ENCODE assay signal across 27 cellular contexts in the genomic region with DNA sequence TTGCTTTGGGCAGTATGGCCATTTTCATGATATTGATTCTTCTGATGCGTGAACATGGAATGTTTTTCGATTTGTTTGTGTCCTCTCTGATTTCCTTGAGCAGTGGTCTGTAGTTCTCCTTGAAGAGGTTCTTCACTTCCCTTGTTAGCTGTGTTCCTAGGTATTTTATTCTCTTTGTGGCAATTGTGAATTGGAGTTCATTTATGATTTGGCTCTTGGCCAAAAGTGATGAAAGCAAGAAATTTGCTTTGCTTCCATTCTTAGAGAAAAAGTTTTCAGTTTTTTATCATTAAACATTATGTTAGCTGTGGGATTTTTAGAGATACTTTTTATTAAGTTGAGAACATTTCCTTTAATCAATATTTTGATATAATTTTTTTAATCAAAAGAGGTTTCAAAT.
DNase-seq lines count a peak whose midpoint lies in the region; ATAC-seq, FAIRE-seq and TF ChIP-seq lines count a peak whose summit lies in the region.
"Had no signal": no experiment of that assay in that cellular context is flagged by ENCODE, and none has a peak within 500 bp of the region (broad histone marks: within the 10 kb centered on the region; RNA-seq: fewer than 3 reads in every experiment).

No MANE protein-coding gene starts in this region.

- 79 to 95% (median 83%) methylated on average over 2 of the region's 2 CpGs for WGBS in small intestine, 3 donors

- DNase-seq in CD8-positive, alpha-beta T cell: no peak
- DNase-seq in RCC 7860 (ENCODE audit: low spot score) (no peak), small intestine (no peak), GM19240 (ENCODE audit: insufficient read length, low spot score) (no peak), posterior cingulate gyrus (no peak), NCI-H446 treated with DMSO at 0.1 percent for 48 hours (lab: John Stamatoyannopoulos, UW) (no peak)
- DNase-seq: 8988T; ACHN; BE2C; C1 segment of cervical spinal cord; CD4-positive, CD25-positive, alpha-beta regulatory T cell; CD8-positive, alpha-beta memory T cell; COR-L47; DMS 273 treated with DMSO at 0.1 percent for 48 hours; DMS153; DMS53; DMS79; DND-41; EL; GDM1 had no signal

- H3K9me3 Mint-ChIP-seq in CD8-positive, alpha-beta T cell: peaks cover 25% of the 10 kb centered on the region

- H3K27me3 Mint-ChIP-seq in CD8-positive, alpha-beta T cell (ENCODE audit: low read depth): no peaks in the 10 kb centered on the region
- H3K27me3 Mint-ChIP-seq: CD4-positive, CD25-positive, alpha-beta regulatory T cell; CD8-positive, alpha-beta memory T cell had no signal

- H3K27ac ChIP-seq in CD8-positive, alpha-beta T cell (ENCODE audit: low read depth, low read length): no peak overlapping the region
- H3K27ac ChIP-seq in small intestine (ENCODE audit: low read depth in 1 of 2, low read length in 1 of 2): no peak overlapping the region
- H3K27ac ChIP-seq: BLaER1 had no signal

- H3K4me3 Mint-ChIP-seq in CD8-positive, alpha-beta T cell: no peak overlapping the region
- H3K4me3 Mint-ChIP-seq: CD14-positive monocyte; CD4-positive, CD25-positive, alpha-beta regulatory T cell; CD8-positive, alpha-beta memory T cell had no signal

- TF ChIP-seq CTCF in CD8-positive, alpha-beta T cell (IDR thresholded peaks at IDR 0.05): no peak

- H3K4me1 Mint-ChIP-seq in CD8-positive, alpha-beta T cell (ENCODE audit: low read depth): no peaks in the 10 kb centered on the region
- H3K4me1 Mint-ChIP-seq: CD14-positive monocyte; CD4-positive, CD25-positive, alpha-beta regulatory T cell; CD8-positive, alpha-beta memory T cell had no signal

- CTCF ChIA-PET in CD8-positive, alpha-beta T cell (lab: Charles Lee): no interaction called here

- H3K4me3 ChIP-seq in CD8-positive, alpha-beta T cell (ENCODE audit: low read depth, low read length): no peak overlapping the region
- no peak overlapping the region for H3K4me3 ChIP-seq in small intestine (ENCODE audit: low read depth in 1 of 2, low read length in 2 of 2)
- H3K4me3 ChIP-seq: BLaER1, GM12878 had no signal

- intact Hi-C loops in CD8-positive, alpha-beta T cell (cut with DNase I, micrococcal nuclease): no loop called here
- intact Hi-C loops in posterior cingulate gyrus (cut with DNase I): no loop called here

- no peaks in the 10 kb centered on the region for H3K9me3 ChIP-seq in CD8-positive, alpha-beta T cell (ENCODE audit: low read length)
- no peaks in the 10 kb centered on the region for H3K9me3 ChIP-seq in small intestine (ENCODE audit: control insufficient read depth, low read depth)
- H3K9me3 ChIP-seq: BE2C had no signal

- peak overlapping the region; percentile 25 for H3K27ac Mint-ChIP-seq in CD8-positive, alpha-beta T cell
- H3K27ac Mint-ChIP-seq: CD14-positive monocyte; CD8-positive, alpha-beta memory T cell had no signal

- no peaks in the 10 kb centered on the region for H3K36me3 ChIP-seq in CD8-positive, alpha-beta T cell (ENCODE audit: insufficient read depth, low read length)
- H3K36me3 ChIP-seq in small intestine (ENCODE audit: control insufficient read depth in 2 of 2, insufficient read depth in 2 of 2, low read length in 2 of 2): no peaks in the 10 kb centered on the region
- H3K36me3 ChIP-seq: BE2C, BLaER1 had no signal

- H3K36me3 Mint-ChIP-seq in CD8-positive, alpha-beta T cell: no peaks in the 10 kb centered on the region
- H3K36me3 Mint-ChIP-seq: CD14-positive monocyte; CD4-positive, CD25-positive, alpha-beta regulatory T cell; CD8-positive, alpha-beta memory T cell had no signal

- peak; percentile 14 for FAIRE-seq in RCC 7860 (lab: Jason Lieb, UNC)
- FAIRE-seq in endometrium (lab: Jason Lieb, UNC): peak; percentile 26
- FAIRE-seq in small intestine (lab: Jason Lieb, UNC): peak; percentile 41
- FAIRE-seq: A204.1, GM12878, GM12892, GM18507 had no signal

- H3K27me3 ChIP-seq in CD8-positive, alpha-beta T cell (ENCODE audit: insufficient read depth, low read length): no peaks in the 10 kb centered on the region
- H3K27me3 ChIP-seq in small intestine (ENCODE audit: control insufficient read depth in 2 of 2, insufficient read depth in 2 of 2, low read length in 2 of 2): no peaks in the 10 kb centered on the region
- H3K27me3 ChIP-seq: BE2C, BLaER1 had no signal

- POLR2A ChIA-PET in CD8-positive, alpha-beta T cell (lab: Charles Lee): no interaction called here

- no peak for ATAC-seq in CD8-positive, alpha-beta T cell
- ATAC-seq: GM12878 had no signal

- H3K4me1 ChIP-seq in CD8-positive, alpha-beta T cell (ENCODE audit: insufficient read depth, low read length): no peaks in the 10 kb centered on the region
- H3K4me1 ChIP-seq in small intestine (ENCODE audit: control insufficient read depth in 2 of 2, insufficient read depth in 1 of 2, low read depth in 1 of 2, low read length in 1 of 2): no peaks in the 10 kb centered on the region
- H3K4me1 ChIP-seq: BE2C, BLaER1 had no signal
